ENCODE assay signal across 23 cellular contexts in the genomic region with DNA sequence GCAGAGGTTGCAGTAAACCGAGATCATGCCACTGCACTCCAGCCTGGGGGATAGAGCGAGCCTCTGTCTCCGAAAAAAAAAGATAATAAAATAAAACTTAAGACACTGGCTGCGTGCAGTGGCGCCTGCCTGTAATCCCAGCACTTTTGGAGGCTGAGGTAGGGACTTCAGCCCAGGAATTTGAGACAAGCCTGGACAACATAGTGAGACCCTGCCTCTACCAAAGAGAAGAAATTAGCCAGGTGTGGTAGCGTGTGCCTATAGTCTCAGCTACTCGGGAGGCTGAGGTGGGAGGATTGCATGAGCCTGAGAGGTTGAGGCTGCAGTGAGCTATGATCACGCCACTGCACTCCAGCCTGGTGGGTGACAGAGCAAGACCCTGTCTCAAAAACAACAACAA. TPM values are rescaled to one million over a fixed set of nuclear protein-coding genes. Genes with fewer than 3 reads are reported as not detected.
DNase-seq lines count a peak whose midpoint lies in the region; FAIRE-seq and TF ChIP-seq lines count a peak whose summit lies in the region.
"Had no signal": no experiment of that assay in that cellular context is flagged by ENCODE, and none has a peak within 500 bp of the region (broad histone marks: within the 10 kb centered on the region; RNA-seq: fewer than 3 reads in every experiment).

No MANE protein-coding gene starts in this region.

- H3K9me3 ChIP-seq in ascending aorta = no peaks in the 10 kb centered on the region
- H3K9me3 ChIP-seq in tibial nerve = no peaks in the 10 kb centered on the region
- H3K9me3 ChIP-seq in Caco-2 = no peaks in the 10 kb centered on the region
- no peaks in the 10 kb centered on the region for H3K9me3 ChIP-seq in effector memory CD4-positive, alpha-beta T cell (ENCODE audit: control insufficient read depth, low read length)
- H3K9me3 ChIP-seq: BLaER1 had no signal

- H3K4me3 ChIP-seq in ascending aorta (no peak overlapping the region), tibial nerve (no peak overlapping the region), Caco-2 (ENCODE audit: low read depth, low read length) (no peak overlapping the region)
- no peak overlapping the region for H3K4me3 ChIP-seq in effector memory CD4-positive, alpha-beta T cell (ENCODE audit: insufficient read depth, low read depth, low read length, poor library complexity, severe bottlenecking)
- H3K4me3 ChIP-seq: BLaER1 had no signal

- H3K27me3 ChIP-seq in ascending aorta (no peaks in the 10 kb centered on the region), tibial nerve (no peaks in the 10 kb centered on the region), Caco-2 (replicated peaks; ENCODE audit: control insufficient read depth, insufficient read depth, low read length) (no peaks in the 10 kb centered on the region)
- no peaks in the 10 kb centered on the region for H3K27me3 ChIP-seq in effector memory CD4-positive, alpha-beta T cell (replicated peaks; ENCODE audit: control insufficient read depth, insufficient read depth, low read length, poor library complexity, severe bottlenecking)
- H3K27me3 ChIP-seq: BLaER1 had no signal

- no peak for TF ChIP-seq POLR2A in tibial nerve (IDR thresholded peaks at IDR 0.05)
- TF ChIP-seq POLR2A in GM12891 (IDR thresholded peaks at IDR 0.05; ENCODE audit: low read depth, low read length) = no peak

- POLR2A ChIA-PET in activated CD4-positive, alpha-beta memory T cell treated with anti-CD3 and anti-CD28 coated beads, Interleukin-2, amount 10 ng/mL, durations not matched to agents 7 days and 5 days (lab: Charles Lee) = interaction anchor here (1.1 to 2.9 kb wide), 2 partner anchors 8 to 17 kb away, joined by 3 to 9 read pairs; no protein-coding TSS in a partner anchor
- POLR2A ChIA-PET in activated CD4-positive, alpha-beta memory T cell treated with anti-CD3 and anti-CD28 coated beads for 36 hours (lab: Charles Lee) = interaction anchor here (1.1 kb wide), 1 partner anchor 17 kb away, joined by 4 read pairs; no protein-coding TSS in a partner anchor
- POLR2A ChIA-PET in Caco-2 (lab: Charles Lee) = interaction anchor here (0.7 kb wide), 1 partner anchor 10 kb away, joined by 3 read pairs; no protein-coding TSS in a partner anchor

- no peak for DNase-seq in activated CD4-positive, alpha-beta memory T cell treated with anti-CD3 and anti-CD28 coated beads, Interleukin-2, amount 10 ng/mL, durations not matched to agents 7 days and 5 days
- no peak for DNase-seq in activated CD4-positive, alpha-beta memory T cell treated with anti-CD3 and anti-CD28 coated beads for 36 hours
- DNase-seq in ascending aorta (ENCODE audit: low spot score in 2 of 2) (no peak), nephron progenitor cell (no peak), tibial nerve (ENCODE audit: low spot score in 2 of 2) (no peak), Caco-2 (no peak), GM12891 (ENCODE audit: insufficient read length, low spot score) (no peak)
- DNase-seq in effector memory CD4-positive, alpha-beta T cell = no peak
- DNase-seq: 8988T; activated CD4-positive, alpha-beta T cell treated with anti-CD3 and anti-CD28 coated beads, Interleukin-2, amount 50 U/mL, for 1 hour; activated T-cell treated with anti-CD3 and anti-CD28 coated beads for 4 hours; GDM1; NCI-H526; stimulated activated CD4-positive, alpha-beta T cell treated with anti-CD3 and anti-CD28 coated beads, Interleukin-15, amount 100 ng/mL, for 24 hours; trophoblast cell had no signal

- peaks cover 72% of the 10 kb centered on the region for H3K36me3 Mint-ChIP-seq in activated CD4-positive, alpha-beta memory T cell treated with anti-CD3 and anti-CD28 coated beads, Interleukin-2, amount 10 ng/mL, durations not matched to agents 7 days and 5 days (ENCODE audit: low read depth)
- peaks cover 12% of the 10 kb centered on the region for H3K36me3 Mint-ChIP-seq in activated CD4-positive, alpha-beta memory T cell treated with anti-CD3 and anti-CD28 coated beads for 36 hours
- H3K36me3 Mint-ChIP-seq in nephron progenitor cell (ENCODE audit: low read depth) = peaks cover 20% of the 10 kb centered on the region
- no peaks in the 10 kb centered on the region for H3K36me3 Mint-ChIP-seq in Caco-2 (ENCODE audit: insufficient read depth, unreplicated experiment)

- CTCF ChIA-PET in activated CD4-positive, alpha-beta memory T cell treated with anti-CD3 and anti-CD28 coated beads, Interleukin-2, amount 10 ng/mL, durations not matched to agents 7 days and 5 days (lab: Charles Lee) = interaction anchor here (0.8 to 1.5 kb wide), 2 partner anchors 9 to 18 kb away, joined by 3 to 5 read pairs; no protein-coding TSS in a partner anchor
- CTCF ChIA-PET in activated CD4-positive, alpha-beta memory T cell treated with anti-CD3 and anti-CD28 coated beads for 36 hours (lab: Charles Lee) = interaction anchor here (1.1 kb wide), 1 partner anchor 19 kb away, joined by 3 read pairs; no protein-coding TSS in a partner anchor
- CTCF ChIA-PET in Caco-2 (lab: Charles Lee) = interaction anchor here (0.5 to 2.0 kb wide), 2 partner anchors 18 to 277 kb away, joined by 3 to 5 read pairs; no protein-coding TSS in a partner anchor

- WGBS in tibial nerve, 2 donors = 69 to 71% methylated on average over 8 of the region's 8 CpGs

- peaks cover 88% of the 10 kb centered on the region for H3K4me1 Mint-ChIP-seq in activated CD4-positive, alpha-beta memory T cell treated with anti-CD3 and anti-CD28 coated beads, Interleukin-2, amount 10 ng/mL, durations not matched to agents 7 days and 5 days
- peaks cover 71% of the 10 kb centered on the region for H3K4me1 Mint-ChIP-seq in activated CD4-positive, alpha-beta memory T cell treated with anti-CD3 and anti-CD28 coated beads for 36 hours (ENCODE audit: low read depth)
- H3K4me1 Mint-ChIP-seq in nephron progenitor cell (peaks cover 74% of the 10 kb centered on the region), Caco-2 (ENCODE audit: low read depth, unreplicated experiment) (peaks cover 23% of the 10 kb centered on the region)

- H3K27ac Mint-ChIP-seq in activated CD4-positive, alpha-beta memory T cell treated with anti-CD3 and anti-CD28 coated beads, Interleukin-2, amount 10 ng/mL, durations not matched to agents 7 days and 5 days = peak overlapping the region; percentile 21
- no peak overlapping the region for H3K27ac Mint-ChIP-seq in activated CD4-positive, alpha-beta memory T cell treated with anti-CD3 and anti-CD28 coated beads for 36 hours
- H3K27ac Mint-ChIP-seq in nephron progenitor cell (peak overlapping the region; percentile 97), Caco-2 (ENCODE audit: unreplicated experiment) (no peak overlapping the region)

- BruUV-seq in Caco-2 (replicated peaks; lab: Mats Ljungman, UMichigan) = no TSS peak

- H3K27ac ChIP-seq in ascending aorta (peak overlapping the region; percentile 82), tibial nerve (peak overlapping the region in 3 of 4 donors; percentile 48 to 89 (median 80))
- H3K27ac ChIP-seq in effector memory CD4-positive, alpha-beta T cell (ENCODE audit: insufficient read depth, low read length, poor library complexity, severe bottlenecking) = no peak overlapping the region

- H3K4me3 Mint-ChIP-seq in activated CD4-positive, alpha-beta memory T cell treated with anti-CD3 and anti-CD28 coated beads, Interleukin-2, amount 10 ng/mL, durations not matched to agents 7 days and 5 days = no peak overlapping the region
- H3K4me3 Mint-ChIP-seq in activated CD4-positive, alpha-beta memory T cell treated with anti-CD3 and anti-CD28 coated beads for 36 hours = no peak overlapping the region
- H3K4me3 Mint-ChIP-seq in nephron progenitor cell (no peak overlapping the region), Caco-2 (ENCODE audit: unreplicated experiment) (no peak overlapping the region)
- H3K4me3 Mint-ChIP-seq: mesothelial cell of epicardium had no signal

- TF ChIP-seq EP300 in tibial nerve (IDR thresholded peaks at IDR 0.05) = no peak

- intact Hi-C loops in activated CD4-positive, alpha-beta memory T cell treated with anti-CD3 and anti-CD28 coated beads for 36 hours (cut with micrococcal nuclease) = no loop called here
- intact Hi-C loops in ascending aorta (cut with DNase I) (no loop called here), Caco-2 (cut with micrococcal nuclease; ENCODE audit: unreplicated experiment) (no loop called here)

- TF ChIP-seq CTCF in ascending aorta (IDR thresholded peaks at IDR 0.05) = no peak
- no peak for TF ChIP-seq CTCF in nephron progenitor cell (IDR thresholded peaks at IDR 0.05)
- TF ChIP-seq CTCF in tibial nerve (IDR thresholded peaks at IDR 0.05) = no peak
- TF ChIP-seq CTCF in Caco-2 (IDR thresholded peaks at IDR 0.05; ENCODE audit: insufficient read depth in 1 of 2, low read depth in 1 of 2, low read length in 1 of 2, severe bottlenecking in 1 of 2, unreplicated experiment in 1 of 2) = no peak

- no peaks in the 10 kb centered on the region for H3K9me3 Mint-ChIP-seq in activated CD4-positive, alpha-beta memory T cell treated with anti-CD3 and anti-CD28 coated beads, Interleukin-2, amount 10 ng/mL, durations not matched to agents 7 days and 5 days
- H3K9me3 Mint-ChIP-seq in activated CD4-positive, alpha-beta memory T cell treated with anti-CD3 and anti-CD28 coated beads for 36 hours = no peaks in the 10 kb centered on the region
- H3K9me3 Mint-ChIP-seq in nephron progenitor cell (no peaks in the 10 kb centered on the region), Caco-2 (ENCODE audit: unreplicated experiment) (no peaks in the 10 kb centered on the region)
- H3K9me3 Mint-ChIP-seq: mesothelial cell of epicardium, nephron had no signal

- H3K36me3 ChIP-seq in ascending aorta (no peaks in the 10 kb centered on the region), tibial nerve (no peaks in the 10 kb centered on the region), Caco-2 (ENCODE audit: control insufficient read depth, insufficient read depth, low read length) (no peaks in the 10 kb centered on the region)
- peaks cover 31% of the 10 kb centered on the region for H3K36me3 ChIP-seq in effector memory CD4-positive, alpha-beta T cell (ENCODE audit: control insufficient read depth, insufficient read depth, low read length)

- no peak for FAIRE-seq in GM12891 (lab: Jason Lieb, UNC)
- FAIRE-seq: colon, H1 had no signal

- no peaks in the 10 kb centered on the region for H3K27me3 Mint-ChIP-seq in activated CD4-positive, alpha-beta memory T cell treated with anti-CD3 and anti-CD28 coated beads, Interleukin-2, amount 10 ng/mL, durations not matched to agents 7 days and 5 days
- H3K27me3 Mint-ChIP-seq in activated CD4-positive, alpha-beta memory T cell treated with anti-CD3 and anti-CD28 coated beads for 36 hours = no peaks in the 10 kb centered on the region
- H3K27me3 Mint-ChIP-seq in nephron progenitor cell (ENCODE audit: low read depth, poor library complexity) (peaks cover 3% of the 10 kb centered on the region), Caco-2 (ENCODE audit: insufficient read depth, unreplicated experiment) (no peaks in the 10 kb centered on the region)

- H3K4me1 ChIP-seq in ascending aorta (peaks cover 38 to 55% of the 10 kb centered on the region in 2 donors), tibial nerve (peaks cover 3 to 100% (median 84%) of the 10 kb centered on the region in 4 donors), Caco-2 (peaks cover 16% of the 10 kb centered on the region)
- H3K4me1 ChIP-seq in effector memory CD4-positive, alpha-beta T cell (ENCODE audit: control insufficient read depth, insufficient read depth, low read length, poor library complexity, severe bottlenecking) = peaks cover 60% of the 10 kb centered on the region

RNA-seq across cellular contexts. Expression of a gene that starts 26.6 kb away (rescaled TPM):
- total RNA-seq in activated CD4-positive, alpha-beta memory T cell treated with anti-CD3 and anti-CD28 coated beads, Interleukin-2, amount 10 ng/mL, durations not matched to agents 7 days and 5 days = 10 to 100 TPM; 65.2 to 65.5 TPM
- 10 to 100 TPM; 31.2 TPM for total RNA-seq in activated CD4-positive, alpha-beta memory T cell treated with anti-CD3 and anti-CD28 coated beads for 36 hours
- total RNA-seq in ascending aorta (77.3 TPM), tibial nerve (10 to 100 TPM; 28.9 to 58.2 (median 46.4) TPM), Caco-2 (2022) (26.6 and 27.6 TPM in 2 replicates)
- 24.8 TPM for polyA plus RNA-seq in GM12891 (2012; ENCODE audit: low read depth, missing spikeins)

RNA-seq across cellular contexts. Expression of a gene that starts 28.9 kb away (rescaled TPM):
- total RNA-seq in activated CD4-positive, alpha-beta memory T cell treated with anti-CD3 and anti-CD28 coated beads, Interleukin-2, amount 10 ng/mL, durations not matched to agents 7 days and 5 days = not detected
- under 1 TPM in 1 of 2 experiments, not detected in 1; 0.27 TPM for total RNA-seq in activated CD4-positive, alpha-beta memory T cell treated with anti-CD3 and anti-CD28 coated beads for 36 hours
- total RNA-seq in ascending aorta = not detected
- not detected for total RNA-seq in tibial nerve
- total RNA-seq in Caco-2 (2022) = not detected in 2 replicates
- 0.21 TPM for polyA plus RNA-seq in GM12891 (2012; ENCODE audit: low read depth, missing spikeins)
- total RNA-seq: kidney epithelial cell; M059J; mesothelial cell of epicardium; T-helper 1 cell treated with Interleukin-12 subunit alpha and Interleukin-12 subunit beta and Interleukin-4 antibody, amounts not matched to agents 30 ng/mL and 1 ng/mL, for 36 hours had no signal

RNA-seq across cellular contexts. Expression of a gene that starts 47.9 kb away (rescaled TPM):
- total RNA-seq in activated CD4-positive, alpha-beta memory T cell treated with anti-CD3 and anti-CD28 coated beads, Interleukin-2, amount 10 ng/mL, durations not matched to agents 7 days and 5 days = 10 to 100 TPM; 67.5 to 69.9 TPM
- total RNA-seq in activated CD4-positive, alpha-beta memory T cell treated with anti-CD3 and anti-CD28 coated beads for 36 hours = 10 to 100 TPM; 95.6 to 95.7 TPM
- total RNA-seq in ascending aorta = 1.2 TPM
- total RNA-seq in tibial nerve = 1 to 10 TPM in 1 of 4 donors, under 1 TPM in 3; 0.20 to 1.8 (median 0.43) TPM
- 86.1 and 96.4 TPM in 2 replicates for total RNA-seq in Caco-2 (2022)
- polyA plus RNA-seq in GM12891 (2012; ENCODE audit: low read depth, missing spikeins) = 21.1 TPM

Comparison
In these comparisons a context has a peak if more than half of its experiments do, and no peak if none do; other contexts are left out.
1. H3K27ac Mint-ChIP-seq: peak in activated CD4-positive, alpha-beta memory T cell treated with anti-CD3 and anti-CD28 coated beads, Interleukin-2, amount 10 ng/mL, durations not matched to agents 7 days and 5 days (single experiment) and nephron progenitor cell (single experiment); none in activated CD4-positive, alpha-beta memory T cell treated with anti-CD3 and anti-CD28 coated beads for 36 hours (single experiment) and Caco-2 (single experiment).
2. RNA of a gene that starts 47.9 kb away (total RNA-seq): 86.1 to 96.4 TPM in Caco-2, 95.6 to 95.7 TPM in activated CD4-positive, alpha-beta memory T cell treated with anti-CD3 and anti-CD28 coated beads for 36 hours and 67.5 to 69.9 TPM in activated CD4-positive, alpha-beta memory T cell treated with anti-CD3 and anti-CD28 coated beads, Interleukin-2, amount 10 ng/mL, durations not matched to agents 7 days and 5 days; 1.2 TPM in ascending aorta (single experiment) and 0.20 to 1.8 TPM in tibial nerve; every median in the first group is over 10 times any median in the second.